Comparison of ENCODE assay signal across 11 cellular contexts in genomic region chr10:112954974-112955735, GRCh38. TPM values are rescaled to one million over a fixed set of nuclear protein-coding genes. Genes with fewer than 3 reads are reported as not detected.
A peak's percentile ranks its signal among the peaks of the same experiment; 100 is the strongest.
DNase-seq lines count a peak whose midpoint lies in the region; TF ChIP-seq lines count a peak whose summit lies in the region.
"Had no signal": no experiment of that assay in that cellular context is flagged by ENCODE, and none has a peak within 500 bp of the region (broad histone marks: within the 10 kb centered on the region; RNA-seq: fewer than 3 reads in every experiment).

No MANE protein-coding gene starts in this region.

- peak overlapping the region; percentile 81 for H3K4me2 ChIP-seq in mesenchymal stem cell (ENCODE audit: low read length, poor library complexity, severe bottlenecking)

- H2AK5ac ChIP-seq in mesenchymal stem cell (ENCODE audit: low read length, severe bottlenecking) = no peak overlapping the region

- WGBS in mesenchymal stem cell = 1% methylated on average over 3 of the region's 8 CpGs
- 40 to 45% methylated on average over 8 of the region's 8 CpGs for WGBS in tibial nerve, 2 donors

- TF ChIP-seq CTCF in colonic mucosa (IDR thresholded peaks at IDR 0.05) = no peak
- TF ChIP-seq CTCF in tibial nerve (IDR thresholded peaks at IDR 0.05) = no peak

- H3K18ac ChIP-seq in mesenchymal stem cell (ENCODE audit: low read depth in 1 of 2, low read length in 2 of 2) = no peak overlapping the region

- peak overlapping the region; percentile 34 for H2BK120ac ChIP-seq in mesenchymal stem cell (ENCODE audit: low read depth, low read length)

- H3K14ac ChIP-seq in mesenchymal stem cell (ENCODE audit: low read length in 2 of 2) = no peak overlapping the region

- H4K91ac ChIP-seq in mesenchymal stem cell (ENCODE audit: low read length) = no peak overlapping the region

- H3K9me3 ChIP-seq in colonic mucosa (no peaks in the 10 kb centered on the region), mesenchymal stem cell (ENCODE audit: control insufficient read depth, low read length) (no peaks in the 10 kb centered on the region), tibial nerve (no peaks in the 10 kb centered on the region)

- H3K4me3 ChIP-seq in colonic mucosa = peak overlapping the region; percentile 59
- H3K4me3 ChIP-seq in mesenchymal stem cell (ENCODE audit: insufficient read depth in 1 of 2, low read depth in 1 of 2, low read length in 2 of 2) = peak overlapping the region in 1 of 2 experiments; percentile 90
- H3K4me3 ChIP-seq in tibial nerve = peak overlapping the region in 3 of 4 donors; percentile 4 to 33 (median 24)

- no peak overlapping the region for H3K23ac ChIP-seq in mesenchymal stem cell (ENCODE audit: low read length in 2 of 2)

- no peak overlapping the region for H2AFZ ChIP-seq in mesenchymal stem cell (ENCODE audit: low read depth, low read length)

- in situ Hi-C loops in G401 (cut with HindIII; ENCODE audit: low sequenced_read_pairs) = no loop called here

- H3K79me1 ChIP-seq in mesenchymal stem cell (replicated peaks; ENCODE audit: low read length, poor library complexity, severe bottlenecking) = no peaks in the 10 kb centered on the region

- intact Hi-C loops in colonic mucosa (cut with DNase I) = loop anchor here (10.0 kb wide), 1 partner anchor 140 kb away; no protein-coding TSS in a partner anchor

- no peak for TF ChIP-seq POLR2A in tibial nerve (IDR thresholded peaks at IDR 0.05)

- TF ChIP-seq EP300 in tibial nerve (IDR thresholded peaks at IDR 0.05) = no peak

- peak overlapping the region in 1 of 2 experiments; percentile 26 for H3K4ac ChIP-seq in mesenchymal stem cell (ENCODE audit: low read depth in 1 of 2, low read length in 2 of 2)

- no peak overlapping the region for H2BK15ac ChIP-seq in mesenchymal stem cell (ENCODE audit: low read depth, poor library complexity, severe bottlenecking)

- no peaks in the 10 kb centered on the region for H3K36me3 ChIP-seq in colonic mucosa
- H3K36me3 ChIP-seq in mesenchymal stem cell (ENCODE audit: control insufficient read depth in 1 of 2, insufficient read depth in 2 of 2, low read depth in 1 of 2, low read length in 2 of 2) = peaks cover 0 to 2% of the 10 kb centered on the region in 2 experiments
- no peaks in the 10 kb centered on the region for H3K36me3 ChIP-seq in tibial nerve

- no peak overlapping the region for H4K8ac ChIP-seq in mesenchymal stem cell (ENCODE audit: low read length)

- H3K4me1 ChIP-seq in colonic mucosa (peaks cover 17% of the 10 kb centered on the region), mesenchymal stem cell (ENCODE audit: control insufficient read depth, insufficient read depth, low read depth, low read length) (peaks cover 5% of the 10 kb centered on the region), tibial nerve (peaks cover 0 to 76% (median 29%) of the 10 kb centered on the region in 4 donors)

- H2BK5ac ChIP-seq in mesenchymal stem cell (ENCODE audit: low read depth, low read length, poor library complexity, severe bottlenecking) = peak overlapping the region; percentile 76

- H2BK12ac ChIP-seq in mesenchymal stem cell (ENCODE audit: low read length in 2 of 2) = no peak overlapping the region

- peak overlapping the region; percentile 79 for H3K27ac ChIP-seq in colonic mucosa
- H3K27ac ChIP-seq in mesenchymal stem cell (ENCODE audit: low read length, poor library complexity, severe bottlenecking) = peak overlapping the region; percentile 97
- peak overlapping the region in 3 of 4 donors; percentile 11 to 96 (median 68) for H3K27ac ChIP-seq in tibial nerve
- H3K27ac ChIP-seq: 22Rv1 had no signal

- DNase-seq in DMS 273 (lab: John Stamatoyannopoulos, UW; ENCODE audit: unreplicated experiment) (peak; percentile 37), DMS 273 treated with DMSO at 0.1 percent for 48 hours (lab: John Stamatoyannopoulos, UW) (no peak), colonic mucosa (no peak), mesenchymal stem cell (no peak), tibial nerve (ENCODE audit: low spot score in 2 of 2) (no peak), GM19238 (ENCODE audit: insufficient read length, low spot score) (no peak), G401 (ENCODE audit: low spot score) (no peak)
- DNase-seq in activated effector memory CD4-positive, alpha-beta T cell treated with anti-CD3 and anti-CD28 coated beads, Interleukin-2, amount 50 U/mL, for 16 hours = no peak
- DNase-seq: activated naive CD8-positive, alpha-beta T cell treated with anti-CD3 and anti-CD28 coated beads for 36 hours; NCI-H187 had no signal

- H3K27me3 ChIP-seq in colonic mucosa (no peaks in the 10 kb centered on the region), mesenchymal stem cell (ENCODE audit: control insufficient read depth in 1 of 2, insufficient read depth in 1 of 2, low read length in 2 of 2) (no peaks in the 10 kb centered on the region), tibial nerve (no peaks in the 10 kb centered on the region)

- H3K9ac ChIP-seq in colonic mucosa (ENCODE audit: low read depth in 2 of 2, low read length in 2 of 2) = peak overlapping the region in 1 of 2 donors; percentile 59
- peak overlapping the region; percentile 99 for H3K9ac ChIP-seq in mesenchymal stem cell (ENCODE audit: low read length)

RNA-seq across cellular contexts. Expression of gene TCF7L2, which starts 5.1 kb away (rescaled TPM):
- 10 to 100 TPM; 65.1 to 98.9 TPM for total RNA-seq in colonic mucosa
- polyA plus RNA-seq in mesenchymal stem cell (2013, experiment 1 of 2) = 35.0 TPM
- polyA plus RNA-seq in mesenchymal stem cell (2013, experiment 2 of 2) = 36.7 TPM
- 10 to 100 TPM; 25.1 to 38.9 (median 26.9) TPM for total RNA-seq in tibial nerve
- 0.06 and 0.88 TPM in 2 replicates for total RNA-seq in G401 (2014; rRNA removed; shearing (Covaris generic))

Comparison
In these comparisons a context has a peak if more than half of its experiments do, and no peak if none do; other contexts are left out.
1. RNA of gene TCF7L2, which starts 5.1 kb away (total RNA-seq): 65.1 to 98.9 TPM in colonic mucosa and 25.1 to 38.9 TPM in tibial nerve; 0.06 to 0.88 TPM in G401; every median in the first group is over 10 times any median in the second.
2. Peak in every context shown above with its lines, with median percentiles within 50 percentile points of each other: H3K27ac ChIP-seq.